ENCODE assay signal across 24 cellular contexts in the genomic region with DNA sequence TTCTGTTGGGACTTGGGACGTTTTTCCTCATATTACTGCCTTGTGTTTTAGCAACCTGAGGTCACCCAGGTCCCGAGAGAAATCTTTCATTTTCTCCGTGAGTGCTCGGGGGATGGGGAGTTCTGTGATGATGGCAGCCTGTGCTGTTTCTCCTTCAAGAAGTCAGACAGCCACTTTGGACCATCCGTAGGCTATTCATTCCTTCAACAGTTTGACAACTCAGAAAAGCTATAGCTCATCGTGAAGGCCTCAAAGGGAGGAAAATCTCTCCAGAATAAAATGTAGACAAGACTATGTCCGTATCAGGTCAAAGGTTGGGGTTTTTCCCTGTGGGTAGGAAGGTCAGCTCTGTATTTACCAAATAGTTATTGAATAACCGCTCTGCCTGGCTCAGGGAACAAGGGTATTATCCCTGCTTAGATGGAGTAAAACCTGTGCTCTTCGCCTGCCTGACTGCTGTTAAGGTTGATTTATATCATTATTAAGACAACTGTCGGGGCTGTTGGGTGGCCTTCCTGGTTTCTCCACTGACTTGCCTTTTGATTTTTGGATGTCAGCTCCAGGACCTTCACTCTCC. TPM values are rescaled to one million over a fixed set of nuclear protein-coding genes. Genes with fewer than 3 reads are reported as not detected.
DNase-seq lines count a peak whose midpoint lies in the region; ATAC-seq, FAIRE-seq and TF ChIP-seq lines count a peak whose summit lies in the region.
"Had no signal": no experiment of that assay in that cellular context is flagged by ENCODE, and none has a peak within 500 bp of the region (broad histone marks: within the 10 kb centered on the region; RNA-seq: fewer than 3 reads in every experiment).

No MANE protein-coding gene starts in this region.

- H3K27ac ChIP-seq in Panc1 (ENCODE audit: low read length) (peak overlapping the region; percentile 48; the same call in 1 of the 2 replicates), prostate gland (no peak overlapping the region)
- H3K27ac ChIP-seq: right atrium auricular region had no signal

- DNase-seq in DMS53 (lab: John Stamatoyannopoulos, UW) (peak; percentile 84), Panc1 (ENCODE audit: low read depth, low spot score) (no peak), left colon (peak in 1 of 2 donors; percentile 26), renal cortical epithelial cell (ENCODE audit: low read depth) (peak; percentile 61), NCI-H2081 (lab: John Stamatoyannopoulos, UW) (no peak), HTR-8/SVneo (ENCODE audit: insufficient read length, low spot score) (no peak), prostate gland (ENCODE audit: low spot score) (no peak), COR-L47 (lab: John Stamatoyannopoulos, UW) (no peak)
- DNase-seq: activated CD4-positive, alpha-beta T cell treated with anti-CD3 and anti-CD28 coated beads, Interleukin-2, amount 50 U/mL, for 1 hour; activated CD8-positive, alpha-beta memory T cell treated with anti-CD3 and anti-CD28 coated beads, Interleukin-2, amount 50 U/mL, for 48 hours; activated naive CD4-positive, alpha-beta T cell; aorta; CD4-positive, alpha-beta memory T cell; cerebellar nuclear complex; EL; endodermal cell; heart right ventricle; mesendoderm; NCI-H146; NCI-H446; stimulated activated naive CD8-positive, alpha-beta T cell treated with anti-CD3 and anti-CD28 coated beads, Interleukin-15, amount 100 ng/mL, for 72 hours had no signal

- intact Hi-C loops in Panc1 (cut with micrococcal nuclease; ENCODE audit: unreplicated experiment): loop anchor here (5.0 kb wide), 1 partner anchor 228 kb away; no protein-coding TSS in a partner anchor
- intact Hi-C loops in left colon (cut with DNase I, micrococcal nuclease): no loop called here
- intact Hi-C loops in prostate gland (cut with DNase I): loop anchor here (2.0 kb wide), 1 partner anchor 231 kb away; no protein-coding TSS in a partner anchor

- POLR2A ChIA-PET in Panc1 (lab: Charles Lee): no interaction called here

- H3K9me3 ChIP-seq in Panc1 (ENCODE audit: control insufficient read depth, insufficient read depth, low read depth, low read length) (no peaks in the 10 kb centered on the region), prostate gland (no peaks in the 10 kb centered on the region)
- H3K9me3 ChIP-seq: heart right ventricle, right atrium auricular region had no signal

- in situ Hi-C loops in Panc1 (cut with HindIII; ENCODE audit: low pct_unique_long_range_greater_than_20kb, low sequenced_read_pairs): no loop called here

- ATAC-seq in Panc1 (no peak), left colon (peak; percentile 95)
- ATAC-seq: HCT116; stimulated activated naive CD8-positive, alpha-beta T cell treated with anti-CD3 and anti-CD28 coated beads, Interleukin-15, amount 100 ng/mL, for 72 hours had no signal

- 83% methylated on average over 10 of the region's 10 CpGs for WGBS in prostate gland

- no peaks in the 10 kb centered on the region; the same call in 1 of the 2 replicates for H3K36me3 ChIP-seq in Panc1 (ENCODE audit: control insufficient read depth, insufficient read depth, low read length)
- no peaks in the 10 kb centered on the region for H3K36me3 ChIP-seq in prostate gland

- TF ChIP-seq POLR2A in prostate gland (IDR thresholded peaks at IDR 0.05): no peak

- H3K4me1 ChIP-seq in Panc1 (ENCODE audit: control insufficient read depth, insufficient read depth, low read length) (no peaks in the 10 kb centered on the region), prostate gland (replicated peaks) (no peaks in the 10 kb centered on the region)

- BruUV-seq in Panc1 (replicated peaks; lab: Mats Ljungman, UMichigan): no TSS peak

- CTCF ChIA-PET in Panc1 (lab: Charles Lee): no interaction called here

- H3K27me3 ChIP-seq in Panc1 (ENCODE audit: control insufficient read depth, insufficient read depth, low read length): no peaks in the 10 kb centered on the region
- H3K27me3 ChIP-seq in prostate gland (replicated peaks; ENCODE audit: insufficient read depth): no peaks in the 10 kb centered on the region
- H3K27me3 ChIP-seq: heart right ventricle, right atrium auricular region had no signal

- TF ChIP-seq CTCF in Panc1 (IDR thresholded peaks at IDR 0.05) (no peak), prostate gland (IDR thresholded peaks at IDR 0.05) (no peak)

- FAIRE-seq in HTR-8/SVneo (lab: Jason Lieb, UNC): no peak
- FAIRE-seq: urothelium cell line had no signal

- H3K4me3 ChIP-seq in Panc1 (ENCODE audit: low read depth in 2 of 2, low read length in 2 of 2): no peak overlapping the region
- H3K4me3 ChIP-seq in prostate gland: no peak overlapping the region
- H3K4me3 ChIP-seq: heart right ventricle, right atrium auricular region had no signal

RNA-seq across cellular contexts. Expression of a gene that starts 36.6 kb away (rescaled TPM):
- total RNA-seq in Panc1 (2021; ENCODE audit: unreplicated experiment) (32.0 TPM), left colon (10 to 100 TPM; 73.3 to 77.2 TPM), renal cortical epithelial cell (147 and 192 TPM in 2 replicates), prostate gland (100 to 1,000 TPM; 117 to 118 TPM)
- polyA plus RNA-seq in Panc1 (2012; ENCODE audit: insufficient read length): 24.2 TPM

RNA-seq across cellular contexts. Expression of a gene that starts 47.6 kb away (rescaled TPM):
- 1.1 TPM for total RNA-seq in Panc1 (2021; ENCODE audit: unreplicated experiment)
- 0.29 TPM for polyA plus RNA-seq in Panc1 (2012; ENCODE audit: insufficient read length)
- total RNA-seq in left colon: 1 to 10 TPM; 1.4 to 2.7 TPM
- 0.65 and 2.8 TPM in 2 replicates for total RNA-seq in renal cortical epithelial cell
- 1 to 10 TPM; 1.0 to 1.5 TPM for total RNA-seq in prostate gland

Comparison
In these comparisons a context has a peak if more than half of its experiments do, and no peak if none do; other contexts are left out.
1. DNase-seq: peak in DMS53 (single experiment) and renal cortical epithelial cell (single experiment); none in Panc1 (single experiment), NCI-H2081 (0 of 2), HTR-8/SVneo (single experiment), prostate gland (single experiment) and COR-L47 (single experiment).
2. intact Hi-C loops: an anchor here in Panc1 (5.0 kb wide) and prostate gland (2.0 kb wide); none called in left colon.